In the genomic region with DNA sequence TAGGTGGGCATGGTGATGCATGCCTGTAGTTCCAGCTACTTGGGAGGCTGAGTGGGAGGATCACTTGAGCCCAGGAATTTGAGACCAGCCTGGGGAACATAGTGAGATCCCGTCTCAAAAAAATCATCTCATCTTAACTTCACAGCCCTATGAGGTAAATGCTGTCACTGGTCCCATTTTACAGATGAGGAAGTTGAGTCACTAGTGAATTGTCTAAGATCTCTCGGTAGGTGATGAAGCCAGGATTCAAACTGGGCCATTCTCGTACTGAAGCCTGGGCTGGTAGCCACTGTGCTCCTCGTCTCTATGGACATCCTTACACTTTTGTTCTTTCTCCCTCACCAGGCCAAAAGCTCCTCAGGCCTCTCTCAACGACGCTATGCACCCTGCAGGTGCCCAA, we compare ENCODE assay signal across 2 cellular contexts.
A peak's percentile ranks its signal among the peaks of the same experiment; 100 is the strongest.
TF ChIP-seq lines count a peak whose summit lies in the region.

No MANE protein-coding gene starts in this region.

TF ChIP-seq in GM23338, 12 proteins besides CTCF, POLR2A, EP300 and RAD21 (continues in another document):
- TF ChIP-seq EZH2 (IDR thresholded peaks at IDR 0.05; ENCODE audit: low read depth, unreplicated experiment) = no peak
- TF ChIP-seq POLR2AphosphoS5 (IDR thresholded peaks at IDR 0.05; ENCODE audit: low read depth) = no peak
- no peak for TF ChIP-seq EZH2phosphoT487 (IDR thresholded peaks at IDR 0.05; ENCODE audit: unreplicated experiment)
- no peak for TF ChIP-seq JUNB (IDR thresholded peaks at IDR 0.05; ENCODE audit: unreplicated experiment)
- TF ChIP-seq ZNF114 (CRISPR knock-in tag; IDR thresholded peaks at IDR 0.05) = no peak
- TF ChIP-seq CREB1 (CRISPR knock-in tag; IDR thresholded peaks at IDR 0.05; ENCODE audit: low read depth) = no peak
- TF ChIP-seq, protein P1, sequence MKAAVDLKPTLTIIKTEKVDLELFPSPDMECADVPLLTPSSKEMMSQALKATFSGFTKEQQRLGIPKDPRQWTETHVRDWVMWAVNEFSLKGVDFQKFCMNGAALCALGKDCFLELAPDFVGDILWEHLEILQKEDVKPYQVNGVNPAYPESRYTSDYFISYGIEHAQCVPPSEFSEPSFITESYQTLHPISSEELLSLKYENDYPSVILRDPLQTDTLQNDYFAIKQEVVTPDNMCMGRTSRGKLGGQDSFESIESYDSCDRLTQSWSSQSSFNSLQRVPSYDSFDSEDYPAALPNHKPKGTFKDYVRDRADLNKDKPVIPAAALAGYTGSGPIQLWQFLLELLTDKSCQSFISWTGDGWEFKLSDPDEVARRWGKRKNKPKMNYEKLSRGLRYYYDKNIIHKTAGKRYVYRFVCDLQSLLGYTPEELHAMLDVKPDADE (IDR thresholded peaks at IDR 0.05) = no peak
- TF ChIP-seq ZNF331 (CRISPR knock-in tag; IDR thresholded peaks at IDR 0.05; ENCODE audit: low read depth) = no peak
- TF ChIP-seq STAT1 (IDR thresholded peaks at IDR 0.05; ENCODE audit: unreplicated experiment) = no peak
- no peak for TF ChIP-seq ZNF462 (CRISPR knock-in tag; IDR thresholded peaks at IDR 0.05)

TF ChIP-seq in H1, 55 proteins besides CTCF, POLR2A, EP300 and RAD21:
- TF ChIP-seq CHD2 (IDR thresholded peaks at IDR 0.05; ENCODE audit: low read length) (no peak), KDM1A (IDR thresholded peaks at IDR 0.05; ENCODE audit: borderline replicate concordance, low read length) (peak; percentile 95; the same call in 1 of the 2 replicates), HDAC2 (IDR thresholded peaks at IDR 0.05; ENCODE audit: borderline replicate concordance in 1 of 2, low read depth in 2 of 2, low read length in 2 of 2) (peak in 1 of 2 experiments; percentile 81; a peak in 1 of 4 replicates)
